Comparison of ENCODE assay signal across 8 cellular contexts in genomic region chr13:98478134-98479129, GRCh38.
DNase-seq lines count a peak whose midpoint lies in the region; ATAC-seq, FAIRE-seq and TF ChIP-seq lines count a peak whose summit lies in the region.

No MANE protein-coding gene starts in this region.

- DNase-seq in GDM1 (lab: John Stamatoyannopoulos, UW): peak; percentile 64
- DNase-seq in M059J (ENCODE audit: low read depth): peak; percentile 83
- DNase-seq in stimulated activated naive B cell treated with anti-CD40 and anti-IgM and Interleukin-4, amounts not matched to agents 10 μg/mL and 1 μg/mL and 100 μg/mL, for 72 hours: peak; percentile 41
- DNase-seq in kidney: no peak
- no peak for DNase-seq in NCI-H226
- no peak for DNase-seq in GM03348 (ENCODE audit: low spot score)

- TF ChIP-seq CTCF in kidney (IDR thresholded peaks at IDR 0.05; ENCODE audit: borderline replicate concordance, extremely low read depth, insufficient read depth): no peak

- no peak overlapping the region for H3K9ac ChIP-seq in kidney (ENCODE audit: low read length in 2 of 2)

- H3K27ac Mint-ChIP-seq in dendritic cell treated with granulocyte-macrophage colony-stimulating factor and Interleukin-4, amounts not matched to agents 40 ng/mL and 50 ng/mL, for 4 days: peak overlapping the region; percentile 22
- H3K27ac Mint-ChIP-seq in stimulated activated naive B cell treated with anti-CD40 and anti-IgM and Interleukin-4, amounts not matched to agents 10 μg/mL and 1 μg/mL and 100 μg/mL, for 72 hours: peak overlapping the region; percentile 92

- peaks cover 4 to 16% of the 10 kb centered on the region in 2 donors for H3K36me3 ChIP-seq in kidney (ENCODE audit: control insufficient read depth in 1 of 2, insufficient read depth in 2 of 2, low read length in 2 of 2)

- no peak for FAIRE-seq in kidney (lab: Jason Lieb, UNC)

- H3K4me1 Mint-ChIP-seq in dendritic cell treated with granulocyte-macrophage colony-stimulating factor and Interleukin-4, amounts not matched to agents 40 ng/mL and 50 ng/mL, for 4 days (ENCODE audit: low read depth): peaks cover 70% of the 10 kb centered on the region
- H3K4me1 Mint-ChIP-seq in stimulated activated naive B cell treated with anti-CD40 and anti-IgM and Interleukin-4, amounts not matched to agents 10 μg/mL and 1 μg/mL and 100 μg/mL, for 72 hours: peaks cover 56 to 72% of the 10 kb centered on the region in 2 donors

- peaks cover 23 to 34% of the 10 kb centered on the region in 2 donors for H3K4me1 ChIP-seq in kidney (ENCODE audit: control insufficient read depth in 1 of 2, insufficient read depth in 1 of 2, low read depth in 1 of 2, low read length in 2 of 2)

- intact Hi-C loops in dendritic cell treated with granulocyte-macrophage colony-stimulating factor and Interleukin-4, amounts not matched to agents 40 ng/mL and 50 ng/mL, for 4 days (cut with micrococcal nuclease): no loop called here
- intact Hi-C loops in kidney (cut with DNase I): no loop called here

- no peaks in the 10 kb centered on the region for H3K9me3 Mint-ChIP-seq in dendritic cell treated with granulocyte-macrophage colony-stimulating factor and Interleukin-4, amounts not matched to agents 40 ng/mL and 50 ng/mL, for 4 days
- peaks cover 0 to 3% of the 10 kb centered on the region in 2 donors for H3K9me3 Mint-ChIP-seq in stimulated activated naive B cell treated with anti-CD40 and anti-IgM and Interleukin-4, amounts not matched to agents 10 μg/mL and 1 μg/mL and 100 μg/mL, for 72 hours

- H3K36me3 Mint-ChIP-seq in dendritic cell treated with granulocyte-macrophage colony-stimulating factor and Interleukin-4, amounts not matched to agents 40 ng/mL and 50 ng/mL, for 4 days (ENCODE audit: low read depth): peaks cover 37% of the 10 kb centered on the region
- peaks cover 43 to 62% of the 10 kb centered on the region in 2 donors for H3K36me3 Mint-ChIP-seq in stimulated activated naive B cell treated with anti-CD40 and anti-IgM and Interleukin-4, amounts not matched to agents 10 μg/mL and 1 μg/mL and 100 μg/mL, for 72 hours

- H3K27ac ChIP-seq in kidney (ENCODE audit: low read depth in 2 of 2, low read length in 2 of 2): no peak overlapping the region

- H3K4me3 Mint-ChIP-seq in dendritic cell treated with granulocyte-macrophage colony-stimulating factor and Interleukin-4, amounts not matched to agents 40 ng/mL and 50 ng/mL, for 4 days: no peak overlapping the region
- peak overlapping the region; percentile 54 to 63 for H3K4me3 Mint-ChIP-seq in stimulated activated naive B cell treated with anti-CD40 and anti-IgM and Interleukin-4, amounts not matched to agents 10 μg/mL and 1 μg/mL and 100 μg/mL, for 72 hours

- H3K4me3 ChIP-seq in kidney (ENCODE audit: low read length in 2 of 2): no peak overlapping the region

- H3K9me3 ChIP-seq in kidney (ENCODE audit: control insufficient read depth in 1 of 2, low read length in 2 of 2): no peaks in the 10 kb centered on the region

- no peaks in the 10 kb centered on the region for H3K27me3 Mint-ChIP-seq in dendritic cell treated with granulocyte-macrophage colony-stimulating factor and Interleukin-4, amounts not matched to agents 40 ng/mL and 50 ng/mL, for 4 days
- no peaks in the 10 kb centered on the region for H3K27me3 Mint-ChIP-seq in stimulated activated naive B cell treated with anti-CD40 and anti-IgM and Interleukin-4, amounts not matched to agents 10 μg/mL and 1 μg/mL and 100 μg/mL, for 72 hours

- peak; percentile 30 for ATAC-seq in GM21528 (IDR thresholded peaks at IDR 0.05; ENCODE audit: low FRiP score, unreplicated experiment)
- peak; percentile 49 to 50 for ATAC-seq in stimulated activated naive B cell treated with anti-CD40 and anti-IgM and Interleukin-4, amounts not matched to agents 10 μg/mL and 1 μg/mL and 100 μg/mL, for 72 hours (replicated peaks)

Comparison
In these comparisons a context has a peak if more than half of its experiments do, and no peak if none do; other contexts are left out.
1. DNase-seq: peak in GDM1 (single experiment), M059J (single experiment) and stimulated activated naive B cell treated with anti-CD40 and anti-IgM and Interleukin-4, amounts not matched to agents 10 μg/mL and 1 μg/mL and 100 μg/mL, for 72 hours (single experiment); none in kidney (single experiment), NCI-H226 (single experiment) and GM03348 (single experiment).